9 cellular contexts compared by ENCODE assay signal in the genomic region with DNA sequence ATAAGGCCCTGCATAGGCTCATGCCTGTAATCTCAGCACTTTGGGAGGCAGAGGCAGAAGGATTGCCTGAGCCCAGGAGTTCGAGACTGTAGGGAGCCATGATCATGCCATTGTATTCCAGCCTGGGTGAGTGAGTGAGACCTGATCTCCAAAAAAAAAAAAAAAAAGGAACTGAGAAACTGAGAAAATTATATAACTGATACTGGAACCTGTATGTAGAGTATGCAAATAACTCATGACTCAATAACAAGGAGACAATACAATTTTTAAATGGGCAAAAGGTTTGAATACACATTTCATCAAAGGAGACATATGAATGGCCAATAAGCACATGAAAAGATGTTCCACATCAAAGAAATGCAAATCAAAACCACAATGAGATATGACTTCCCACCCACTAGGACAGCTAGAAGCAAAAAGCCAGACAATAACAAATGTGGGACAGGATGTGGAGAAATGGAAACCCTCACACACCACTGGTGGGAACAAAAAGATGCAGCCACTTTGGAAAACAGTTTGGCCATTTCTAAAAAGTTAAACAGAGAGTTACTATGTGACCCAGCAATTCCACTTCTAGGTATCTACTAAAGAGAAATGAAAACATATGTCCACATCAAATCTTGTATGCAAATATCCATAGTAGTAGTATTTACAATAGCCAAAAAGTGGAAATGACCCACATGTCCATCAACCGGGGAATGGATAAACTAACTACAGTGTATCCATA.
DNase-seq lines count a peak whose midpoint lies in the region; ATAC-seq and TF ChIP-seq lines count a peak whose summit lies in the region.
"Had no signal": no experiment of that assay in that cellular context is flagged by ENCODE, and none has a peak within 500 bp of the region (broad histone marks: within the 10 kb centered on the region; RNA-seq: fewer than 3 reads in every experiment).

No MANE protein-coding gene starts in this region.

- H3K27me3 Mint-ChIP-seq in H9 (ENCODE audit: low read depth): peaks cover 10% of the 10 kb centered on the region

- DNase-seq in GM13976 (ENCODE audit: low spot score): peak; percentile 58
- peak; percentile 55 for DNase-seq in astrocyte of the cerebellum (ENCODE audit: low read depth)
- DNase-seq in H9: no peak
- no peak for DNase-seq in trophoblast cell
- no peak for DNase-seq in NCI-H82 (lab: John Stamatoyannopoulos, UW)
- no peak for DNase-seq in esophagus muscularis mucosa (ENCODE audit: extremely low spot score)

- H3K9me3 ChIP-seq in H9 (ENCODE audit: control insufficient read depth, low read depth, low read length) (no peaks in the 10 kb centered on the region), trophoblast cell (ENCODE audit: insufficient read depth, low read depth, low read length) (no peaks in the 10 kb centered on the region), esophagus muscularis mucosa (no peaks in the 10 kb centered on the region)
- H3K9me3 ChIP-seq: right atrium auricular region had no signal

- H2AFZ ChIP-seq in H9 (ENCODE audit: low read length): no peak overlapping the region
- H2AFZ ChIP-seq in trophoblast cell (ENCODE audit: insufficient read depth, low read length, poor library complexity): no peak overlapping the region

- no peaks in the 10 kb centered on the region for H4K20me1 ChIP-seq in H9 (ENCODE audit: control insufficient read depth, insufficient read depth, insufficient read length)

- H2BK15ac ChIP-seq in H9 (ENCODE audit: low read depth, low read length): no peak overlapping the region

- no peaks in the 10 kb centered on the region for H3K36me3 ChIP-seq in trophoblast cell (ENCODE audit: control insufficient read depth in 1 of 2, insufficient read depth in 2 of 2, low read length in 2 of 2)
- H3K36me3 ChIP-seq in esophagus muscularis mucosa: no peaks in the 10 kb centered on the region
- H3K36me3 ChIP-seq: right atrium auricular region had no signal

- H4K8ac ChIP-seq in H9 (replicated peaks; ENCODE audit: insufficient read length, low read depth, low read length) (no peak overlapping the region), trophoblast cell (ENCODE audit: low read depth, low read length) (no peak overlapping the region)

- H3K14ac ChIP-seq in H9 (ENCODE audit: insufficient read depth, low read length): no peak overlapping the region
- H3K14ac ChIP-seq in trophoblast cell (ENCODE audit: low read length): no peak overlapping the region

- H4K91ac ChIP-seq in H9 (ENCODE audit: insufficient read length, low read depth, low read length): no peak overlapping the region
- H4K91ac ChIP-seq in trophoblast cell (ENCODE audit: low read depth, low read length): no peak overlapping the region

- H3K4me3 Mint-ChIP-seq in H9: no peak overlapping the region

- H4K12ac ChIP-seq in trophoblast cell (ENCODE audit: low read depth, low read length): no peak overlapping the region

- no peak overlapping the region for H3K56ac ChIP-seq in H9 (ENCODE audit: insufficient read length, low read depth, low read length)

- H2BK120ac ChIP-seq in H9 (ENCODE audit: low read depth, low read length, poor library complexity, severe bottlenecking) (no peak overlapping the region), trophoblast cell (ENCODE audit: insufficient read depth, low read length, poor library complexity) (no peak overlapping the region)

- no peak overlapping the region for H2BK20ac ChIP-seq in H9 (ENCODE audit: low read depth, low read length, poor library complexity, severe bottlenecking)

- no peak overlapping the region for H3K18ac ChIP-seq in H9 (ENCODE audit: insufficient read length, low read depth, low read length)
- no peak overlapping the region for H3K18ac ChIP-seq in trophoblast cell (ENCODE audit: low read length)

- H3K27ac ChIP-seq in H9 (ENCODE audit: insufficient read length, low read depth, low read length): no peak overlapping the region
- no peak overlapping the region for H3K27ac ChIP-seq in trophoblast cell (ENCODE audit: low read depth, low read length)
- H3K27ac ChIP-seq in esophagus muscularis mucosa (replicated peaks in 1 of 4): no peak overlapping the region
- H3K27ac ChIP-seq: right atrium auricular region had no signal

- no peak overlapping the region for H2AK5ac ChIP-seq in H9 (ENCODE audit: insufficient read length, low read length)
- no peak overlapping the region for H2AK5ac ChIP-seq in trophoblast cell (ENCODE audit: low read length)

- H2BK12ac ChIP-seq in H9 (ENCODE audit: insufficient read length, low read depth, low read length): no peak overlapping the region
- no peak overlapping the region for H2BK12ac ChIP-seq in trophoblast cell (ENCODE audit: low read length)

- H3K4me3 ChIP-seq in astrocyte of the cerebellum (ENCODE audit: low read depth, low read length) (no peak overlapping the region), trophoblast cell (ENCODE audit: low read depth, low read length) (no peak overlapping the region), esophagus muscularis mucosa (no peak overlapping the region)
- H3K4me3 ChIP-seq: right atrium auricular region had no signal

- no peak overlapping the region for H3T11ph ChIP-seq in H9 (ENCODE audit: low read length)

- ATAC-seq in GM21447 (IDR thresholded peaks at IDR 0.05; ENCODE audit: unreplicated experiment): peak; percentile 73
- peak; percentile 74 for ATAC-seq in HG03521 (IDR thresholded peaks at IDR 0.05; ENCODE audit: unreplicated experiment)

- in situ Hi-C loops in GM13976 (cut with MboI; ENCODE audit: low sequenced_read_pairs, unreplicated experiment) (no loop called here), astrocyte of the cerebellum (cut with HindIII; ENCODE audit: low sequenced_read_pairs) (no loop called here)

- TF ChIP-seq CTCF in GM13976 (IDR thresholded peaks at IDR 0.05; ENCODE audit: borderline replicate concordance, control extremely low read depth, extremely low read depth, insufficient read depth, missing control alignments): no peak
- TF ChIP-seq CTCF in astrocyte of the cerebellum (IDR thresholded peaks at IDR 0.05; ENCODE audit: low read depth, low read length, missing control alignments): no peak
- no peak for TF ChIP-seq CTCF in H9 (conservative IDR thresholded peaks at IDR 0.05)
- TF ChIP-seq CTCF in esophagus muscularis mucosa (IDR thresholded peaks at IDR 0.05): no peak

- intact Hi-C loops in esophagus muscularis mucosa (cut with DNase I): no loop called here

- H3K79me2 ChIP-seq in H9 (ENCODE audit: insufficient read depth, low read length) (no peaks in the 10 kb centered on the region), trophoblast cell (ENCODE audit: control insufficient read depth, insufficient read depth, low read length, poor library complexity) (no peaks in the 10 kb centered on the region)

- H3K27ac Mint-ChIP-seq in H9: no peak overlapping the region

- no peaks in the 10 kb centered on the region for H3K23me2 ChIP-seq in H9 (ENCODE audit: insufficient read length, low read depth, low read length, poor library complexity, severe bottlenecking)

- no peak for TF ChIP-seq POLR2A in esophagus muscularis mucosa (IDR thresholded peaks at IDR 0.05; ENCODE audit: low read depth)

- H3K27me3 ChIP-seq in H9 (ENCODE audit: insufficient read depth, low read length) (no peaks in the 10 kb centered on the region), trophoblast cell (ENCODE audit: insufficient read depth, low read length) (no peaks in the 10 kb centered on the region), esophagus muscularis mucosa (no peaks in the 10 kb centered on the region)
- H3K27me3 ChIP-seq: right atrium auricular region had no signal

- H3K4me1 ChIP-seq in H9 (ENCODE audit: insufficient read depth, low read length): peaks cover 2% of the 10 kb centered on the region; the same call in 1 of the 2 replicates
- H3K4me1 ChIP-seq in trophoblast cell (ENCODE audit: control insufficient read depth in 1 of 2, insufficient read depth in 2 of 2, low read length in 2 of 2): peaks cover 0 to under 1% of the 10 kb centered on the region in 2 experiments
- H3K4me1 ChIP-seq in esophagus muscularis mucosa: peaks cover 10 to 18% (median 15%) of the 10 kb centered on the region in 4 donors

- H3K9ac ChIP-seq in H9 (ENCODE audit: extremely low read depth, insufficient read length, low read length): no peak overlapping the region
- H3K9ac ChIP-seq in trophoblast cell (ENCODE audit: low read length): no peak overlapping the region

- WGBS in H9 (ENCODE audit: extremely low coverage, insufficient read length, low lambda C conversion rate): no CpG with 5 or more reads among the region's 2 CpGs
- no CpG with 5 or more reads among the region's 2 CpGs for WGBS in trophoblast cell (ENCODE audit: extremely low coverage, insufficient coverage, insufficient read length)
- 67% methylated on average over 2 of the region's 2 CpGs for WGBS in esophagus muscularis mucosa

- H3K36me3 Mint-ChIP-seq in H9 (ENCODE audit: insufficient read depth in 1 of 3, low read depth in 3 of 3): no peaks in the 10 kb centered on the region

- no peaks in the 10 kb centered on the region for H3K79me1 ChIP-seq in H9 (ENCODE audit: insufficient read depth, low read depth, low read length, poor library complexity, severe bottlenecking)
- H3K79me1 ChIP-seq in trophoblast cell (ENCODE audit: low read length): no peaks in the 10 kb centered on the region

- H2BK5ac ChIP-seq in H9 (ENCODE audit: insufficient read length, low read length) (no peak overlapping the region), trophoblast cell (ENCODE audit: low read depth, low read length, poor library complexity) (no peak overlapping the region)

- H3K4ac ChIP-seq in H9 (ENCODE audit: low read depth, low read length) (no peak overlapping the region), trophoblast cell (ENCODE audit: low read depth, low read length) (no peak overlapping the region)

- H4K5ac ChIP-seq in H9 (ENCODE audit: insufficient read length, low read depth, low read length): no peak overlapping the region

- peaks cover 20 to 37% of the 10 kb centered on the region in 2 experiments for H3K4me1 Mint-ChIP-seq in H9

- no peak for TF ChIP-seq EP300 in esophagus muscularis mucosa (IDR thresholded peaks at IDR 0.05)

- H3K9me3 Mint-ChIP-seq in H9: no peaks in the 10 kb centered on the region

- no peak overlapping the region for H3K4me2 ChIP-seq in H9 (ENCODE audit: insufficient read depth, insufficient read length, low read length)
- H3K4me2 ChIP-seq in trophoblast cell (ENCODE audit: low read length): no peak overlapping the region

- H3K23ac ChIP-seq in H9 (ENCODE audit: insufficient read length, low read depth, low read length) (no peak overlapping the region), trophoblast cell (ENCODE audit: low read length) (no peak overlapping the region)

Comparison
In these comparisons a context has a peak if more than half of its experiments do, and no peak if none do; other contexts are left out.
1. DNase-seq: peak in GM13976 (single experiment) and astrocyte of the cerebellum (single experiment); none in H9 (single experiment), trophoblast cell (0 of 2), NCI-H82 (single experiment) and esophagus muscularis mucosa (single experiment).